Comparison of ENCODE assay signal across 15 cellular contexts in genomic region chr4:54036184-54036583, GRCh38. TPM values are rescaled to one million over a fixed set of nuclear protein-coding genes. Genes with fewer than 3 reads are reported as not detected.
DNase-seq lines count a peak whose midpoint lies in the region; ATAC-seq, FAIRE-seq and TF ChIP-seq lines count a peak whose summit lies in the region.
"Had no signal": no experiment of that assay in that cellular context is flagged by ENCODE, and none has a peak within 500 bp of the region (broad histone marks: within the 10 kb centered on the region; RNA-seq: fewer than 3 reads in every experiment).

No MANE protein-coding gene starts in this region.

- H3K23ac ChIP-seq in H1 (ENCODE audit: insufficient read length), result no peak overlapping the region

- no peak overlapping the region for H2BK12ac ChIP-seq in H1 (ENCODE audit: low read depth, low read length)

- H4K8ac ChIP-seq in H1 (ENCODE audit: extremely low read depth, insufficient read depth, low read length), result no peak overlapping the region

- H3K27me3 ChIP-seq in mammary epithelial cell (ENCODE audit: insufficient read depth, low read length), result no peaks in the 10 kb centered on the region
- no peaks in the 10 kb centered on the region for H3K27me3 ChIP-seq in H1 (replicated peaks in 1 of 4; ENCODE audit: control insufficient read depth in 3 of 4, extremely low read depth in 1 of 4, insufficient read depth in 3 of 4, low read length in 3 of 4)
- H3K27me3 ChIP-seq in stomach, result no peaks in the 10 kb centered on the region
- H3K27me3 ChIP-seq: BLaER1 treated with 17β-estradiol and CSF1 and Interleukin-3, amounts not matched to agents 10 nM and 100 nM had no signal

- peaks cover 9% of the 10 kb centered on the region for H3K36me3 ChIP-seq in mammary epithelial cell (ENCODE audit: insufficient read depth, low read length)
- H3K36me3 ChIP-seq in H1 (ENCODE audit: control insufficient read depth in 2 of 4, insufficient read depth in 4 of 4, low read length in 3 of 4), result no peaks in the 10 kb centered on the region
- H3K36me3 ChIP-seq in stomach, result peaks cover 4 to 41% (median 32%) of the 10 kb centered on the region in 4 donors

- no peak for TF ChIP-seq POLR2A in H1 (IDR thresholded peaks at IDR 0.05; ENCODE audit: control extremely low read depth in 1 of 2, low read depth in 2 of 2, low read length in 2 of 2)
- TF ChIP-seq POLR2A in stomach (IDR thresholded peaks at IDR 0.05), result no peak

- H3K36me3 Mint-ChIP-seq in MCF 10A (ENCODE audit: insufficient read depth, unreplicated experiment), result peaks cover 46% of the 10 kb centered on the region
- peaks cover 4% of the 10 kb centered on the region for H3K36me3 Mint-ChIP-seq in T-helper 17 cell (ENCODE audit: low read depth)

- H3K79me1 ChIP-seq in H1 (ENCODE audit: low read depth, low read length), result no peaks in the 10 kb centered on the region

- H2AK5ac ChIP-seq in H1 (ENCODE audit: low read depth, low read length), result no peak overlapping the region

- H3K27ac Mint-ChIP-seq in MCF 10A (ENCODE audit: low read depth, unreplicated experiment) (peak overlapping the region; percentile 9), T-helper 17 cell (peak overlapping the region; percentile 24)
- H3K27ac Mint-ChIP-seq: CD4-positive, CD25-positive, alpha-beta regulatory T cell; HFFc6 had no signal

- no peak for TF ChIP-seq CTCF in MCF 10A (IDR thresholded peaks at IDR 0.05; ENCODE audit: unreplicated experiment)
- TF ChIP-seq CTCF in mammary epithelial cell (conservative IDR thresholded peaks at IDR 0.05 in 1 of 2, IDR thresholded peaks at IDR 0.05 in 1 of 2; ENCODE audit: extremely low read depth in 1 of 2, insufficient read depth in 1 of 2, low read depth in 1 of 2, low read length in 2 of 2), result no peak
- TF ChIP-seq CTCF in H1 (IDR thresholded peaks at IDR 0.05; ENCODE audit: control extremely low read depth in 1 of 3, insufficient read depth in 1 of 3, low read depth in 1 of 3, low read length in 3 of 3), result no peak
- no peak for TF ChIP-seq CTCF in stomach (IDR thresholded peaks at IDR 0.05)

- 96% methylated on average over 4 of the region's 4 CpGs for WGBS in mammary epithelial cell (ENCODE audit: low coverage, missing lambda C conversion rate)
- 79% methylated on average over 4 of the region's 4 CpGs; no CpG with 5 or more reads in 1 of the 2 experiments for WGBS in H1 (ENCODE audit: extremely low coverage in 1 of 2, insufficient coverage in 1 of 2, insufficient read length in 1 of 2, insufficient replicate concordance in 2 of 2, low coverage in 1 of 2, low lambda C conversion rate in 2 of 2, missing lambda C conversion rate in 1 of 2), 2 experiments
- 86 to 95% (median 93%) methylated on average over 4 of the region's 4 CpGs for WGBS in stomach, 5 donors

- H2BK15ac ChIP-seq in H1 (ENCODE audit: low read length), result no peak overlapping the region

- in situ Hi-C loops in mammary epithelial cell (cut with MboI; ENCODE audit: low sequenced_read_pairs in 2 of 2), result no loop called here

- no peak for TF ChIP-seq RAD21 in H1 (IDR thresholded peaks at IDR 0.05 in 1 of 2, conservative IDR thresholded peaks at IDR 0.05 in 1 of 2; ENCODE audit: low read depth in 2 of 2, low read length in 2 of 2)

- no peaks in the 10 kb centered on the region for H4K20me1 ChIP-seq in mammary epithelial cell (ENCODE audit: insufficient read depth, low read length)
- no peaks in the 10 kb centered on the region for H4K20me1 ChIP-seq in H1 (replicated peaks in 1 of 2; ENCODE audit: control insufficient read depth in 1 of 2, insufficient read depth in 2 of 2, low read length in 2 of 2)

- peaks cover 66% of the 10 kb centered on the region for H3K79me2 ChIP-seq in mammary epithelial cell (ENCODE audit: insufficient read depth, low read length)
- no peaks in the 10 kb centered on the region for H3K79me2 ChIP-seq in H1 (ENCODE audit: control insufficient read depth in 1 of 2, insufficient read depth in 2 of 2, low read length in 2 of 2)

- no peak overlapping the region for H3K4me2 ChIP-seq in mammary epithelial cell (ENCODE audit: insufficient read depth, low read depth, low read length)
- H3K4me2 ChIP-seq in H1 (ENCODE audit: insufficient read depth in 1 of 2, low read depth in 2 of 2, low read length in 2 of 2), result no peak overlapping the region
- H3K4me2 ChIP-seq: BLaER1 treated with 17β-estradiol and CSF1 and Interleukin-3, amounts not matched to agents 10 nM and 100 nM had no signal

- no peak overlapping the region for H3K4ac ChIP-seq in H1 (replicated peaks; ENCODE audit: insufficient read length, low read depth, low read length)

- POLR2A ChIA-PET in MCF 10A (lab: Yijun Ruan, JAX) (interaction anchor here (1.2 kb wide), 1 partner anchor 27 kb away, joined by 3 read pairs; no protein-coding TSS in a partner anchor), H1 (lab: Charles Lee; ENCODE audit: partially characterized antibody) (no interaction called here)

- peak; percentile 7 for FAIRE-seq in H1 (lab: Jason Lieb, UNC)
- FAIRE-seq in urothelium cell line (lab: Jason Lieb, UNC), result peak; percentile 44
- FAIRE-seq: GM12878 had no signal

- no peak overlapping the region for H2AFZ ChIP-seq in mammary epithelial cell (ENCODE audit: low read depth, low read length)
- H2AFZ ChIP-seq in H1 (ENCODE audit: low read length), result no peak overlapping the region

- intact Hi-C loops in MCF 10A (cut with micrococcal nuclease), result no loop called here
- intact Hi-C loops in mammary epithelial cell (cut with micrococcal nuclease), result no loop called here
- intact Hi-C loops in stomach (cut with DNase I; ENCODE audit: low total_unique reads), result no loop called here

- no peaks in the 10 kb centered on the region for H3K9me3 ChIP-seq in mammary epithelial cell (replicated peaks; ENCODE audit: insufficient read depth, low read length)
- H3K9me3 ChIP-seq in T-helper 17 cell (ENCODE audit: control insufficient read depth, low read length, poor library complexity, severe bottlenecking), result no peaks in the 10 kb centered on the region
- no peaks in the 10 kb centered on the region for H3K9me3 ChIP-seq in H1 (ENCODE audit: insufficient read depth in 2 of 2, low read depth in 1 of 2, low read length in 1 of 2)
- H3K9me3 ChIP-seq in stomach, result no peaks in the 10 kb centered on the region

- no peak overlapping the region for H4K91ac ChIP-seq in H1 (replicated peaks; ENCODE audit: insufficient read length, low read length)

- no peak overlapping the region for H2BK120ac ChIP-seq in H1 (replicated peaks; ENCODE audit: low read depth, low read length)

- no peak overlapping the region for H3K14ac ChIP-seq in H1 (ENCODE audit: insufficient read length)

- H3K9ac ChIP-seq in mammary epithelial cell (ENCODE audit: insufficient read depth, low read length) (no peak overlapping the region), H1 (replicated peaks in 1 of 4; ENCODE audit: extremely low read depth in 1 of 4, low read depth in 3 of 4, low read length in 3 of 4) (no peak overlapping the region)
- H3K9ac ChIP-seq: BLaER1 treated with 17β-estradiol and CSF1 and Interleukin-3, amounts not matched to agents 10 nM and 100 nM had no signal

- no peaks in the 10 kb centered on the region for H3K27me3 Mint-ChIP-seq in MCF 10A (ENCODE audit: insufficient read depth, unreplicated experiment)
- no peaks in the 10 kb centered on the region for H3K27me3 Mint-ChIP-seq in T-helper 17 cell
- H3K27me3 Mint-ChIP-seq: CD4-positive, CD25-positive, alpha-beta regulatory T cell had no signal

- no peak overlapping the region for H3K18ac ChIP-seq in H1 (ENCODE audit: extremely low read depth, low read length)

- H3K4me3 ChIP-seq in mammary epithelial cell (replicated peaks in 1 of 3; ENCODE audit: insufficient read depth in 1 of 3, low read depth in 2 of 3, low read length in 3 of 3) (no peak overlapping the region), H1 (ENCODE audit: extremely low read depth in 1 of 4, insufficient read depth in 2 of 4, low read depth in 3 of 4, low read length in 4 of 4) (no peak overlapping the region), stomach (no peak overlapping the region)
- H3K4me3 ChIP-seq: BLaER1 treated with 17β-estradiol and CSF1 and Interleukin-3, amounts not matched to agents 10 nM and 100 nM; GM12878 had no signal

- dilution Hi-C loops in mammary epithelial cell (cut with HindIII; ENCODE audit: low sequenced_read_pairs), result no loop called here

- ATAC-seq in T-helper 17 cell (no peak), GM21367 (IDR thresholded peaks at IDR 0.05; ENCODE audit: unreplicated experiment) (no peak)
- ATAC-seq: GM12878 had no signal

- H3K4me3 Mint-ChIP-seq in MCF 10A (ENCODE audit: unreplicated experiment) (no peak overlapping the region), T-helper 17 cell (no peak overlapping the region)
- H3K4me3 Mint-ChIP-seq: CD4-positive, CD25-positive, alpha-beta regulatory T cell; HFFc6 had no signal

- H3K9me3 Mint-ChIP-seq in MCF 10A (ENCODE audit: unreplicated experiment), result no peaks in the 10 kb centered on the region
- H3K9me3 Mint-ChIP-seq: CD4-positive, CD25-positive, alpha-beta regulatory T cell; HFFc6 had no signal

- H3K27ac ChIP-seq in mammary epithelial cell (ENCODE audit: insufficient read depth, low read depth, low read length) (no peak overlapping the region), H1 (ENCODE audit: low read depth, low read length) (no peak overlapping the region), stomach (no peak overlapping the region)
- H3K27ac ChIP-seq: BLaER1 treated with 17β-estradiol and CSF1 and Interleukin-3, amounts not matched to agents 10 nM and 100 nM had no signal

- no peak overlapping the region for H2BK5ac ChIP-seq in H1 (ENCODE audit: low read depth, low read length)

- peaks cover 6% of the 10 kb centered on the region for H3K4me1 Mint-ChIP-seq in MCF 10A (ENCODE audit: insufficient read depth, unreplicated experiment)
- H3K4me1 Mint-ChIP-seq in T-helper 17 cell, result peaks cover 15% of the 10 kb centered on the region

- DNase-seq in MCF 10A (ENCODE audit: unreplicated experiment), result no peak
- DNase-seq in mammary epithelial cell, result no peak
- no peak for DNase-seq in T-helper 17 cell
- DNase-seq in H1 (ENCODE audit: low read depth in 1 of 2, low spot score in 2 of 2), result no peak
- DNase-seq in urothelium cell line (ENCODE audit: low spot score), result no peak
- no peak for DNase-seq in stomach
- no peak for DNase-seq in activated CD4-positive, alpha-beta T cell treated with anti-CD3 and anti-CD28 coated beads, Interleukin-2, amount 50 U/mL, for 4 hours
- DNase-seq: ACHN; CD4-positive, CD25-positive, alpha-beta regulatory T cell; HCEC 1CT; HFFc6; IMR-90 had no signal

- H3K4me1 ChIP-seq in mammary epithelial cell (ENCODE audit: insufficient read depth, low read length), result peaks cover 3% of the 10 kb centered on the region
- H3K4me1 ChIP-seq in H1 (replicated peaks in 1 of 4; ENCODE audit: control insufficient read depth in 3 of 4, insufficient read depth in 4 of 4, low read length in 3 of 4), result peaks cover 0 to 4% (median 0%) of the 10 kb centered on the region in 4 experiments; a peak in 1 of 7 replicates
- H3K4me1 ChIP-seq in stomach, result peaks cover 0 to 9% (median 3%) of the 10 kb centered on the region in 4 donors

- TF ChIP-seq EP300 in H1 (IDR thresholded peaks at IDR 0.05; ENCODE audit: borderline replicate concordance in 1 of 2, low read depth in 2 of 2, low read length in 2 of 2), result no peak
- no peak for TF ChIP-seq EP300 in stomach (IDR thresholded peaks at IDR 0.05)

- H3K56ac ChIP-seq in H1 (replicated peaks; ENCODE audit: insufficient read length, low read depth, low read length), result no peak overlapping the region

- H3K23me2 ChIP-seq in H1 (ENCODE audit: low read depth, low read length), result no peaks in the 10 kb centered on the region

- BruUV-seq in MCF 10A (replicated peaks; lab: Mats Ljungman, UMichigan), result no TSS peak
- BruUV-seq in mammary epithelial cell (replicated peaks; lab: Mats Ljungman, UMichigan), result no TSS peak

- CTCF ChIA-PET in MCF 10A (lab: Yijun Ruan, JAX), result no interaction called here
- CTCF ChIA-PET in mammary epithelial cell (lab: Charles Lee; ENCODE audit: low non-redundant PET), result no interaction called here
- CTCF ChIA-PET in H1 (lab: Charles Lee; ENCODE audit: partially characterized antibody), result no interaction called here

- no peak overlapping the region for H4K5ac ChIP-seq in H1 (ENCODE audit: insufficient read length, low read depth, low read length)

- no peak overlapping the region for H2BK20ac ChIP-seq in H1 (ENCODE audit: low read length)

RNA-seq across cellular contexts. Expression of gene CHIC2, which starts 28.2 kb away (rescaled TPM):
- total RNA-seq in MCF 10A (2022) (59.4 and 59.6 TPM in 2 replicates), mammary epithelial cell (10 to 100 TPM; 45.4 to 46.7 TPM), T-helper 17 cell (10 to 100 TPM; 43.0 to 70.1 TPM), stomach (100 to 1,000 TPM in 1 of 5 donors, 10 to 100 TPM in 4; 15.8 to 128 (median 31.3) TPM)
- polyA plus RNA-seq in mammary epithelial cell (17.2 TPM), H1 (2011; rRNA removed) (3.0 and 4.5 TPM in 2 replicates), stomach (10 to 100 TPM in 2 of 3 donors, 1 to 10 TPM in 1; 9.8 to 29.3 (median 17.1) TPM)
- 5.4 TPM for polyA minus RNA-seq in mammary epithelial cell
- 10.9 and 11.9 TPM in 2 replicates for total RNA-seq in H1 (2021; fragmentation: NEBNext Ultra II Directional; extraction: Animal tissue kit (Norgen Biotek cat#: 25700))
- 5.6 TPM for polyA plus RNA-seq in H1 (2011; cell fraction: cytosol; rRNA removed)
- 2.3 TPM for polyA plus RNA-seq in H1 (2011; cell fraction: nucleus; rRNA removed)
- 3.9 to 5.7 TPM (median 4.9 TPM) in 4 replicates for polyA plus RNA-seq in H1 (2012, experiment 1 of 2)
- 3.1 TPM for polyA plus RNA-seq in H1 (2012, experiment 2 of 2)
- polyA plus RNA-seq in H1 (2013, experiment 1 of 2), result 5.5 TPM
- polyA plus RNA-seq in H1 (2013, experiment 2 of 2), result 6.7 TPM
- polyA minus RNA-seq in H1 (2011; rRNA and poly(A)+ RNA removed), result 1.6 and 2.2 TPM in 2 replicates
- 9.0 TPM for polyA minus RNA-seq in H1 (2011; cell fraction: cytosol; rRNA and poly(A)+ RNA removed)
- polyA minus RNA-seq in H1 (2011; cell fraction: nucleus; rRNA and poly(A)+ RNA removed), result 8.7 TPM
